1 cellular context compared by ENCODE assay signal in the genomic region with DNA sequence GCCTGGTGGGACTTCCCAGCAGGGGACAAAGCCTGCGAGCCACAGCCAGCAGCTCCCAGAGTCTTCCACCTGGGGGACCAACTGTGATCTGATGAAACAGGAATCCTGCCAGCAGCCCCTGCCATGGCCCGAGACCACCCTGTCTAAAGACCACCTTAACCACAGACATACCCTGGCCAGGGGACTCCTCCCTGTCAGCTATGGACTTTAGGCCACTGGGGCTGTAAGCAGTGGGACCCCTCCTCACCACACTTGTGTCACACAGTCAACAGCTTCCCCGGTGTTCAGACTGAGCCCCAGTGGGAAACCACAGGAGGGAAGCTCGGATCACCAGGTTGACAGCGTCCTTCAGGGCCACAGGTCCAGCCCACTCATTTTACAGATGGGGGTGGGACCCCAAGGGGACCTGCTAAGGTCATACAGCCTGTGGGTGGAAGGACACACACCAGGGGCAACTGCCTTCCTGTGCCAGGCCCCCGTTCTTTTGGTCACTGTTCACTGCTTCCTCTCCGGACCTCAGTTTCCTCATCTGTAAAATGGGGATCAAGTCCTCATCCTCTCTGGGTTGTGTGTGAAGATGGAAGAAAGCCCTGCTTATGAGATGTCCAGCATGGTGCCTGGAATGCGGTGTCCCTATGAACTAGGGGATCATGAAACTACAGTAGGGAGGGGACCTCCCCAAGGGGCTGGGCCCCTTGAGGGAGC.
A peak's percentile ranks its signal among the peaks of the same experiment; 100 is the strongest.
TF ChIP-seq lines count a peak whose summit lies in the region.

No MANE protein-coding gene starts in this region.

TF ChIP-seq in GM12878, 131 proteins besides CTCF, POLR2A, EP300 and RAD21:
- TF ChIP-seq PAX5 (IDR thresholded peaks at IDR 0.05; ENCODE audit: borderline replicate concordance, low read depth, low read length) = no peak
- 0 out of 2 replicates have a peak, but pooled peaks have one; percentile 40 for TF ChIP-seq SMARCA5 (IDR thresholded peaks at IDR 0.05)
- TF ChIP-seq, protein P1, sequence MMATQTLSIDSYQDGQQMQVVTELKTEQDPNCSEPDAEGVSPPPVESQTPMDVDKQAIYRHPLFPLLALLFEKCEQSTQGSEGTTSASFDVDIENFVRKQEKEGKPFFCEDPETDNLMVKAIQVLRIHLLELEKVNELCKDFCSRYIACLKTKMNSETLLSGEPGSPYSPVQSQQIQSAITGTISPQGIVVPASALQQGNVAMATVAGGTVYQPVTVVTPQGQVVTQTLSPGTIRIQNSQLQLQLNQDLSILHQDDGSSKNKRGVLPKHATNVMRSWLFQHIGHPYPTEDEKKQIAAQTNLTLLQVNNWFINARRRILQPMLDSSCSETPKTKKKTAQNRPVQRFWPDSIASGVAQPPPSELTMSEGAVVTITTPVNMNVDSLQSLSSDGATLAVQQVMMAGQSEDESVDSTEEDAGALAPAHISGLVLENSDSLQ (IDR thresholded peaks at IDR 0.05) = no peak
- TF ChIP-seq POLR2AphosphoS5 (IDR thresholded peaks at IDR 0.05; ENCODE audit: low read length) = no peak
- no peak for TF ChIP-seq RCOR1 (conservative IDR thresholded peaks at IDR 0.05; ENCODE audit: low read depth, low read length)
TF ChIP-seq in GM12878: peak in this region for 1.
